ENCODE assay signal across 23 cellular contexts in genomic region chr3:194364314-194364651, GRCh38. TPM values are rescaled to one million over a fixed set of nuclear protein-coding genes. Genes with fewer than 3 reads are reported as not detected.
"Had no signal": no experiment of that assay in that cellular context is flagged by ENCODE, and none has a peak within 500 bp of the region (broad histone marks: within the 10 kb centered on the region; RNA-seq: fewer than 3 reads in every experiment).

No MANE protein-coding gene starts in this region.

- H3K27me3 ChIP-seq: ovary, right atrium auricular region, thyroid gland had no signal

- H3K4me1 ChIP-seq: foreskin keratinocyte, left lung, prostate gland, thyroid gland had no signal

- H3K9me3 ChIP-seq: left lung, ovary, prostate gland, right atrium auricular region, thyroid gland had no signal

- DNase-seq: activated CD4-positive, alpha-beta T cell treated with anti-CD3 and anti-CD28 coated beads for 4 hours; activated CD4-positive, alpha-beta T cell treated with anti-CD3 and anti-CD28 coated beads, Interleukin-2, amount 50 U/mL, for 48 hours; activated CD4-positive, CD25-positive, alpha-beta regulatory T cell; activated naive CD4-positive, alpha-beta T cell treated with anti-CD3 and anti-CD28 coated beads, Interleukin-2, amount 10 ng/mL, durations not matched to agents 7 days and 5 days; activated T-cell treated with anti-CD3 and anti-CD28 coated beads, Interleukin-2, amount 50 U/mL, for 48 hours; effector CD4-positive, alpha-beta T cell; foreskin keratinocyte; natural killer cell; stimulated activated CD4-positive, alpha-beta T cell treated with anti-CD3 and anti-CD28 coated beads, Interleukin-1b, Interleukin-23, amount 100 ng/mL, for 48 hours; T-helper 2 cell had no signal

- H3K4me3 ChIP-seq: cardiac muscle cell, left lung, ovary, prostate gland, right atrium auricular region, thyroid gland had no signal

- H3K36me3 ChIP-seq: cardiac muscle cell, left lung, ovary, prostate gland, right atrium auricular region, thyroid gland had no signal

- ATAC-seq: natural killer cell had no signal

- H3K27ac ChIP-seq: foreskin keratinocyte, left lung, ovary, prostate gland, right atrium auricular region had no signal

RNA-seq across cellular contexts. Expression of gene LRRC15, which starts 5.3 kb away (rescaled TPM):
- total RNA-seq: epithelial cell of proximal tubule, foreskin keratinocyte, glomerular endothelial cell, kidney epithelial cell, mesothelial cell of epicardium, natural killer cell had no signal
- polyA plus RNA-seq: cardiac muscle cell, foreskin keratinocyte had no signal

RNA-seq across cellular contexts. Expression of gene CPN2, which starts 13.2 kb away (rescaled TPM):
- total RNA-seq: epithelial cell of proximal tubule, foreskin keratinocyte, glomerular endothelial cell, kidney epithelial cell, left lung, lung microvascular endothelial cell, mesothelial cell of epicardium, natural killer cell, right atrium auricular region, skeletal muscle tissue, thyroid gland, ureter had no signal
- polyA plus RNA-seq: foreskin keratinocyte had no signal

RNA-seq across cellular contexts. Expression of gene GP5, which starts 34.8 kb away (rescaled TPM):
- total RNA-seq: epithelial cell of proximal tubule, foreskin keratinocyte, glomerular endothelial cell, prostate gland had no signal
- polyA plus RNA-seq: cardiac muscle cell, foreskin keratinocyte had no signal
